In genomic region chr3:156448300-156448699, GRCh38 we compare ENCODE assay signal across 8 cellular contexts.
A peak's percentile ranks its signal among the peaks of the same experiment; 100 is the strongest.
DNase-seq lines count a peak whose midpoint lies in the region; TF ChIP-seq lines count a peak whose summit lies in the region.

No MANE protein-coding gene starts in this region.

- H3K36me3 ChIP-seq in adipocyte (ENCODE audit: control insufficient read depth, insufficient read depth, low read length, severe bottlenecking): no peaks in the 10 kb centered on the region

- H3K4me3 Mint-ChIP-seq in nephron progenitor cell: no peak overlapping the region

- peaks cover 6% of the 10 kb centered on the region for H3K27me3 Mint-ChIP-seq in nephron progenitor cell (ENCODE audit: low read depth, poor library complexity)

- no peak overlapping the region for H3K4me3 ChIP-seq in adipocyte (ENCODE audit: low read length)

- no peaks in the 10 kb centered on the region for H3K36me3 Mint-ChIP-seq in nephron progenitor cell (ENCODE audit: low read depth)

- H3K4me1 ChIP-seq in adipocyte (ENCODE audit: control insufficient read depth, insufficient read depth, low read length): no peaks in the 10 kb centered on the region

- no peak overlapping the region for H3K9ac ChIP-seq in adipocyte (ENCODE audit: low read length)

- H3K27ac ChIP-seq in substantia nigra (ENCODE audit: low read depth, low read length, poor library complexity, severe bottlenecking): no peak overlapping the region

- peak; percentile 41 for TF ChIP-seq CTCF in nephron progenitor cell (IDR thresholded peaks at IDR 0.05)

- H3K9me3 ChIP-seq in adipocyte (ENCODE audit: control insufficient read depth, low read length): no peaks in the 10 kb centered on the region

- no peak overlapping the region for H3K27ac Mint-ChIP-seq in nephron progenitor cell

- DNase-seq in SKM-1 treated with dmso at 0.1 percent for 144 hours (lab: John Stamatoyannopoulos, UW; ENCODE audit: unreplicated experiment) (peak; percentile 7), SKM-1 (lab: John Stamatoyannopoulos, UW; ENCODE audit: unreplicated experiment) (no peak), HCEC 1CT (peak; percentile 46), NCI-H69 (lab: John Stamatoyannopoulos, UW) (peak; percentile 48), adipocyte (ENCODE audit: low read depth) (peak; percentile 31), nephron progenitor cell (no peak), posterior vena cava (ENCODE audit: low spot score) (no peak), substantia nigra (lab: John Stamatoyannopoulos, UW) (no peak)

- H3K9me3 Mint-ChIP-seq in nephron progenitor cell: no peaks in the 10 kb centered on the region

- H3K4me1 Mint-ChIP-seq in nephron progenitor cell: peaks cover 9% of the 10 kb centered on the region

- intact Hi-C loops in posterior vena cava (cut with DNase I): no loop called here

- H3K27me3 ChIP-seq in adipocyte (replicated peaks; ENCODE audit: control insufficient read depth, insufficient read depth, low read length): no peaks in the 10 kb centered on the region

Comparison
In these comparisons a context has a peak if more than half of its experiments do, and no peak if none do; other contexts are left out.
1. DNase-seq: peak in SKM-1 treated with dmso at 0.1 percent for 144 hours (single experiment), HCEC 1CT (single experiment), NCI-H69 (single experiment) and adipocyte (single experiment); none in SKM-1 (single experiment), nephron progenitor cell (single experiment), posterior vena cava (single experiment) and substantia nigra (0 of 49).